Comparison of ENCODE assay signal across 8 cellular contexts in the genomic region with DNA sequence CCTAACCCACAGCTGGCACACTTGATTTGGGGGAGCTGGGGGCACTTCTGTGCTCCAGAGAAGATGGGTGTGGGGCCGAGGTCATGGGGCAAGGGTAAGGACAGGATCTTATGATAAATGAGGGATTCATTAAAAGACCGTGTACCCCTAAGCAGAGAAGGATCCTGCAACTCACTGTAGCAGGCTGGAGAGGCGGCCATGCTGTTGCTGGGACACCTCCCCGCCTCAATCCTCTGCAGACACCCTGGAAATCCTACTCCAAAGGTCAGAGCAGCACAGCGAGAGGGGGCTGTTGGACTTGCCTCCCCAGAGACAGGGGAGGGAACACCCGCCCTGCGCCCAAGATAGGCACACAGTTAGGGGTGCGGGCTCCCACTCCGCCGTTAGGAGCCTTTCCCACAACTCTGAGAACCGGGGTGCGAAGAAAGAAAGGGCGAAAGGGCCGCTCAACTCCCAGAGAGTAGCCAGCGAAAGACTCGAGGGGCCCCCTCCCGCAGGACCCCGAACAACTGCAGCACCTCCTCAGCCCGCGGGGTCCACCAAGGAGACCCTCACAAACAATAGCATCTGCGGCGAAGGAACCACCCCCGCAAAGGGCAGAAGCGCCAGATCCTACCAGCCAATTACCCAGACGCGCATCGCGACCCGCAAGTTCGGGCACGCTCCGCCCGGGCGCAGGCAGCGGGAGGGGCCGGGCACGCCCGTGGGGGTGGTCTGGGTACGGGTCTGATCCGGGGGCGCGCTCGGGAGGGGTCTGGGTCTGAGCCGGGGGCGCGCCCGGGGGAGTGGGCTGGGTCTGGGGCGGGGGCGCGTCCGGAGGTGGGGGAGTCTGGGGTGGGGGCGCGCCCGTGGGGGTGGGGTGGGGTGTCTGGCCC. TPM values are rescaled to one million over a fixed set of nuclear protein-coding genes. Genes with fewer than 3 reads are reported as not detected.
A peak's percentile ranks its signal among the peaks of the same experiment; 100 is the strongest.
DNase-seq lines count a peak whose midpoint lies in the region; ATAC-seq and TF ChIP-seq lines count a peak whose summit lies in the region.

No MANE protein-coding gene starts in this region.

- no peaks in the 10 kb centered on the region for H3K36me3 ChIP-seq in suprapubic skin

- no peak for TF ChIP-seq POLR2A in suprapubic skin (IDR thresholded peaks at IDR 0.05)

- H3K4me3 Mint-ChIP-seq in activated T-cell treated with anti-CD3 and anti-CD28 coated beads, Interleukin-2, amount 50 U/mL, for 72 hours = peak overlapping the region; percentile 62 to 73

- no peak for TF ChIP-seq CTCF in suprapubic skin (IDR thresholded peaks at IDR 0.05)

- peaks cover 70% of the 10 kb centered on the region for H3K27me3 Mint-ChIP-seq in activated T-cell treated with anti-CD3 and anti-CD28 coated beads, Interleukin-2, amount 50 U/mL, for 72 hours (ENCODE audit: low read depth)

- no peaks in the 10 kb centered on the region for H3K9me3 Mint-ChIP-seq in activated T-cell treated with anti-CD3 and anti-CD28 coated beads, Interleukin-2, amount 50 U/mL, for 72 hours

- DNase-seq in activated CD8-positive, alpha-beta memory T cell treated with anti-CD3 and anti-CD28 coated beads for 24 hours = peak; percentile 53
- DNase-seq in activated CD8-positive, alpha-beta memory T cell treated with anti-CD3 and anti-CD28 coated beads, Interleukin-2, amount 50 U/mL, for 48 hours = no peak
- DNase-seq in activated T-cell treated with anti-CD3 and anti-CD28 coated beads, Interleukin-2, amount 50 U/mL, for 72 hours = no peak
- peak; percentile 89 for DNase-seq in iPS-NIHi11 (ENCODE audit: low spot score)
- DNase-seq in suprapubic skin (ENCODE audit: low spot score in 2 of 2) = peak; percentile 79 to 83
- no peak for DNase-seq in central memory CD4-positive, alpha-beta T cell

- H3K9me3 ChIP-seq in suprapubic skin = no peaks in the 10 kb centered on the region

- no peak overlapping the region for H3K27ac Mint-ChIP-seq in activated T-cell treated with anti-CD3 and anti-CD28 coated beads, Interleukin-2, amount 50 U/mL, for 72 hours

- no peaks in the 10 kb centered on the region for H3K27me3 ChIP-seq in suprapubic skin

- H3K4me1 Mint-ChIP-seq in activated T-cell treated with anti-CD3 and anti-CD28 coated beads, Interleukin-2, amount 50 U/mL, for 72 hours (ENCODE audit: low read depth) = peaks cover 5% of the 10 kb centered on the region

- ATAC-seq in activated T-cell treated with anti-CD3 and anti-CD28 coated beads, Interleukin-2, amount 50 U/mL, for 72 hours (replicated peaks in 1 of 2) = no peak
- no peak for ATAC-seq in HG03135 (IDR thresholded peaks at IDR 0.05; ENCODE audit: unreplicated experiment)
- no peak for ATAC-seq in HG02571 (IDR thresholded peaks at IDR 0.05; ENCODE audit: unreplicated experiment)

- H3K4me1 ChIP-seq in suprapubic skin = peaks cover 62% of the 10 kb centered on the region

- 52% methylated on average over 13 of the region's 54 CpGs for WGBS in suprapubic skin

- no peaks in the 10 kb centered on the region for H3K36me3 Mint-ChIP-seq in activated T-cell treated with anti-CD3 and anti-CD28 coated beads, Interleukin-2, amount 50 U/mL, for 72 hours (ENCODE audit: insufficient read depth in 2 of 2)

- H3K4me3 ChIP-seq in suprapubic skin = peak overlapping the region; percentile 94

- TF ChIP-seq EP300 in suprapubic skin (IDR thresholded peaks at IDR 0.05) = no peak

- H3K27ac ChIP-seq in suprapubic skin = peak overlapping the region; percentile 97

RNA-seq across cellular contexts. Expression of a gene that starts 1.3 kb away (rescaled TPM):
- total RNA-seq in activated T-cell treated with anti-CD3 and anti-CD28 coated beads, Interleukin-2, amount 50 U/mL, for 72 hours = not detected
- 10 to 100 TPM; 47.5 to 97.6 (median 82.2) TPM for total RNA-seq in suprapubic skin

Comparison
In these comparisons a context has a peak if more than half of its experiments do, and no peak if none do; other contexts are left out.
1. DNase-seq: peak in activated CD8-positive, alpha-beta memory T cell treated with anti-CD3 and anti-CD28 coated beads for 24 hours (single experiment), iPS-NIHi11 (single experiment) and suprapubic skin (2 of 2); none in activated CD8-positive, alpha-beta memory T cell treated with anti-CD3 and anti-CD28 coated beads, Interleukin-2, amount 50 U/mL, for 48 hours (single experiment), activated T-cell treated with anti-CD3 and anti-CD28 coated beads, Interleukin-2, amount 50 U/mL, for 72 hours (0 of 2) and central memory CD4-positive, alpha-beta T cell (single experiment).
2. RNA of a gene that starts 1.3 kb away (total RNA-seq): 47.5 to 97.6 TPM in suprapubic skin; not detected in activated T-cell treated with anti-CD3 and anti-CD28 coated beads, Interleukin-2, amount 50 U/mL, for 72 hours; every median in the first group is over 10 times any median in the second.